Comparison of ENCODE assay signal across 19 cellular contexts in the genomic region with DNA sequence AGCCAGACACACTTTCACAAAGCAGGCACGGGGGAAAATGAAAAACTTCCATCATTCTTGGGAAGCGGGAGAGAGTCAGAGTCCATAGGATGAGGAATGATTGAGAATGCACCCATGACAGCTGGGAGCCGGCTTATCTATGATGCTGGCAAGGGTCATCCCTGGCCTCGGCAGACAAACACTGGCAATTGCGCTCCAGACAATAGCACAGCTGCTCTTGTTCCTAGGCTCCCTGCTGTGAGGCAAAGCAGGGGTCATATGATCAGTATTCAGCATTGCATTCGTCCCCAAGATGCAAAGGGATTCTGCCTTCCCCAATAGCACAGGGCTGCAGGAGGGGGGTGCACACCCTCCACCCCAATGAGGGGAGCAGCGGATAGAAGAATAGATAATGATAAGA. TPM values are rescaled to one million over a fixed set of nuclear protein-coding genes. Genes with fewer than 3 reads are reported as not detected.
DNase-seq lines count a peak whose midpoint lies in the region; ATAC-seq and TF ChIP-seq lines count a peak whose summit lies in the region.
"Had no signal": no experiment of that assay in that cellular context is flagged by ENCODE, and none has a peak within 500 bp of the region (broad histone marks: within the 10 kb centered on the region; RNA-seq: fewer than 3 reads in every experiment).

No MANE protein-coding gene starts in this region.

- H3K27ac Mint-ChIP-seq in IgD-negative memory B cell, result peak overlapping the region; percentile 62 to 85 (median 69)
- H3K27ac Mint-ChIP-seq: activated CD4-positive, alpha-beta memory T cell treated with anti-CD3 and anti-CD28 coated beads, Interleukin-2, amount 10 ng/mL, durations not matched to agents 7 days and 5 days; CD8-positive, alpha-beta T cell had no signal

- intact Hi-C loops in A673 (cut with micrococcal nuclease; ENCODE audit: unreplicated experiment), result loop anchor here (10.0 kb wide), 1 partner anchor 992 kb away; no protein-coding TSS in a partner anchor

- no peaks in the 10 kb centered on the region for H3K79me1 ChIP-seq in mesendoderm (ENCODE audit: low read length)

- no peak overlapping the region for H3K9ac ChIP-seq in mesendoderm (ENCODE audit: low read length)
- H3K9ac ChIP-seq: GM23248 had no signal

- H2AK5ac ChIP-seq in mesendoderm (ENCODE audit: low read length), result no peak overlapping the region

- H3K27me3 ChIP-seq in A673 (replicated peaks; ENCODE audit: insufficient read depth, low read depth, low read length, poor library complexity), result no peaks in the 10 kb centered on the region
- no peaks in the 10 kb centered on the region for H3K27me3 ChIP-seq in mesendoderm (ENCODE audit: insufficient read depth, low read length, poor library complexity)
- H3K27me3 ChIP-seq: esophagus muscularis mucosa, gastroesophageal sphincter, testis had no signal

- H3K23ac ChIP-seq in mesendoderm (ENCODE audit: low read length), result no peak overlapping the region

- no peaks in the 10 kb centered on the region for H3K79me2 ChIP-seq in mesendoderm (ENCODE audit: control insufficient read depth, insufficient read depth, low read length)

- TF ChIP-seq CTCF in A673 (conservative IDR thresholded peaks at IDR 0.05; ENCODE audit: low read depth, low read length), result no peak

- H3K4me3 Mint-ChIP-seq in IgD-negative memory B cell, result peak overlapping the region in 1 of 4 donors; percentile 73
- H3K4me3 Mint-ChIP-seq: activated CD4-positive, alpha-beta memory T cell treated with anti-CD3 and anti-CD28 coated beads, Interleukin-2, amount 10 ng/mL, durations not matched to agents 7 days and 5 days; CD8-positive, alpha-beta T cell; central memory CD8-positive, alpha-beta T cell had no signal

- no TSS peak for BruUV-seq in A673 (replicated peaks; lab: Mats Ljungman, UMichigan)

- no peak overlapping the region for H3K4me3 ChIP-seq in A673 (ENCODE audit: low read depth, low read length, poor library complexity, severe bottlenecking)
- H3K4me3 ChIP-seq in mesendoderm (ENCODE audit: low read length), result no peak overlapping the region
- H3K4me3 ChIP-seq: esophagus muscularis mucosa, gastroesophageal sphincter, GM23248, testis had no signal

- DNase-seq in A673 (ENCODE audit: low spot score) (no peak), NCI-H82 treated with DMSO at 0.1 percent for 48 hours (lab: John Stamatoyannopoulos, UW; ENCODE audit: unreplicated experiment) (peak; percentile 80), mesendoderm (peak; percentile 26), NCI-H446 (lab: John Stamatoyannopoulos, UW) (no peak)
- DNase-seq: activated CD4-positive, alpha-beta memory T cell treated with anti-CD3 and anti-CD28 coated beads, Interleukin-2, amount 10 ng/mL, durations not matched to agents 7 days and 5 days; activated naive CD4-positive, alpha-beta T cell treated with Interleukin-2 at 50 U/mL for 16 hours; CD8-positive, alpha-beta T cell; effector CD4-positive, alpha-beta T cell; GM23248; SHP77 treated with DMSO at 0.1 percent for 48 hours; stimulated activated CD4-positive, alpha-beta T cell treated with anti-CD3 and anti-CD28 coated beads, Interleukin-12 subunit alpha, Interleukin-12 subunit beta, amount 100 ng/mL, for 4 hours; testis had no signal

- no peak overlapping the region for H2BK5ac ChIP-seq in mesendoderm (ENCODE audit: low read length)

- no peaks in the 10 kb centered on the region for H3K9me3 Mint-ChIP-seq in IgD-negative memory B cell
- H3K9me3 Mint-ChIP-seq: activated CD4-positive, alpha-beta memory T cell treated with anti-CD3 and anti-CD28 coated beads, Interleukin-2, amount 10 ng/mL, durations not matched to agents 7 days and 5 days; CD8-positive, alpha-beta T cell; central memory CD8-positive, alpha-beta T cell had no signal

- H4K8ac ChIP-seq in mesendoderm (ENCODE audit: low read depth, low read length), result no peak overlapping the region

- no peak overlapping the region for H4K5ac ChIP-seq in mesendoderm (ENCODE audit: low read length)

- no peaks in the 10 kb centered on the region for H3K27me3 Mint-ChIP-seq in IgD-negative memory B cell
- H3K27me3 Mint-ChIP-seq: central memory CD8-positive, alpha-beta T cell had no signal

- peaks cover 5% of the 10 kb centered on the region for H3K36me3 Mint-ChIP-seq in IgD-negative memory B cell
- H3K36me3 Mint-ChIP-seq: CD8-positive, alpha-beta T cell had no signal

- H3K18ac ChIP-seq in mesendoderm (ENCODE audit: low read length), result no peak overlapping the region

- ATAC-seq in GM19324 (IDR thresholded peaks at IDR 0.05; ENCODE audit: low FRiP score, unreplicated experiment), result no peak
- ATAC-seq in HG02870 (IDR thresholded peaks at IDR 0.05; ENCODE audit: unreplicated experiment), result no peak
- ATAC-seq in HG03460 (IDR thresholded peaks at IDR 0.05; ENCODE audit: unreplicated experiment), result no peak
- ATAC-seq: CD8-positive, alpha-beta T cell; gastroesophageal sphincter had no signal

- no peak overlapping the region for H3K4ac ChIP-seq in mesendoderm (ENCODE audit: low read depth, low read length)

- H3K4me1 ChIP-seq in A673 (ENCODE audit: insufficient read depth, low read length, poor library complexity, severe bottlenecking) (peaks cover 100% of the 10 kb centered on the region), mesendoderm (ENCODE audit: control insufficient read depth, low read depth, low read length) (no peaks in the 10 kb centered on the region)
- H3K4me1 ChIP-seq: testis had no signal

- peaks cover 62 to 89% (median 80%) of the 10 kb centered on the region in 3 donors for H3K4me1 Mint-ChIP-seq in IgD-negative memory B cell
- H3K4me1 Mint-ChIP-seq: activated CD4-positive, alpha-beta memory T cell treated with anti-CD3 and anti-CD28 coated beads, Interleukin-2, amount 10 ng/mL, durations not matched to agents 7 days and 5 days had no signal

- CTCF ChIA-PET in A673 (lab: Charles Lee), result no interaction called here

- peak overlapping the region; percentile 94 for H3K27ac ChIP-seq in A673 (ENCODE audit: low read depth, low read length, poor library complexity, severe bottlenecking)
- no peak overlapping the region for H3K27ac ChIP-seq in mesendoderm (ENCODE audit: low read depth, low read length)
- H3K27ac ChIP-seq: esophagus muscularis mucosa, gastroesophageal sphincter, GM23248, testis had no signal

- no CpG with 5 or more reads among the region's 7 CpGs for whole genome bisulfite sequencing in mesendoderm (ENCODE audit: extremely low coverage, insufficient coverage, low lambda C conversion rate)

- H3K36me3 ChIP-seq in A673 (ENCODE audit: insufficient read depth, low read length, poor library complexity, severe bottlenecking), result peaks cover 40% of the 10 kb centered on the region
- no peaks in the 10 kb centered on the region for H3K36me3 ChIP-seq in mesendoderm (ENCODE audit: control insufficient read depth, insufficient read depth, low read length)

- H3K9me3 ChIP-seq in A673 (ENCODE audit: low read depth, low read length, poor library complexity, severe bottlenecking), result no peaks in the 10 kb centered on the region
- H3K9me3 ChIP-seq: esophagus muscularis mucosa, gastroesophageal sphincter, testis had no signal

- no peak overlapping the region for H3K56ac ChIP-seq in mesendoderm (ENCODE audit: low read length)

- POLR2A ChIA-PET in A673 (lab: Charles Lee; ENCODE audit: low non-redundant PET), result no interaction called here

- no peak overlapping the region for H3K4me2 ChIP-seq in mesendoderm (ENCODE audit: low read length)

- H2BK120ac ChIP-seq in mesendoderm (ENCODE audit: low read depth, low read length), result no peak overlapping the region

- no peak overlapping the region for H2BK15ac ChIP-seq in mesendoderm (replicated peaks; ENCODE audit: low read depth)

RNA-seq across cellular contexts. Expression of gene CYRIA, which starts 33.0 kb away (rescaled TPM):
- total RNA-seq in A673 (2021), result 183 TPM in 2 replicates
- 31.0 TPM for polyA plus RNA-seq in IgD-negative memory B cell
- polyA plus RNA-seq in mesendoderm (2013, experiment 1 of 2), result 1.4 TPM
- 1.4 TPM for polyA plus RNA-seq in mesendoderm (2013, experiment 2 of 2)
- total RNA-seq: GM23248 had no signal
- polyA plus RNA-seq: GM23248 had no signal

Comparison
In these comparisons a context has a peak if more than half of its experiments do, and no peak if none do; other contexts are left out.
1. DNase-seq: peak in NCI-H82 treated with DMSO at 0.1 percent for 48 hours (single experiment) and mesendoderm (single experiment); none in A673 (single experiment) and NCI-H446 (0 of 2).